Comparison of ENCODE assay signal across 21 cellular contexts in genomic region chr6:6090861-6091607, GRCh38.
A peak's percentile ranks its signal among the peaks of the same experiment; 100 is the strongest.
DNase-seq lines count a peak whose midpoint lies in the region; ATAC-seq and TF ChIP-seq lines count a peak whose summit lies in the region.
"Had no signal": no experiment of that assay in that cellular context is flagged by ENCODE, and none has a peak within 500 bp of the region (broad histone marks: within the 10 kb centered on the region; RNA-seq: fewer than 3 reads in every experiment).

No MANE protein-coding gene starts in this region.

- BruUV-seq in IMR-90 (replicated peaks; lab: Mats Ljungman, UMichigan): no TSS peak

- DNase-seq in Daoy (ENCODE audit: low read depth) (peak; percentile 15), IMR-90 (no peak), mesenchymal stem cell (no peak), WERI-Rb-1 (no peak), neuronal stem cell (ENCODE audit: low spot score) (no peak)
- DNase-seq: CD4-positive, CD25-positive, alpha-beta regulatory T cell; DMS153; DND-41; GOT3; HCEC 1CT; KBM-7; MG63; NCI-H2029; NCI-H446 treated with DMSO at 0.1 percent for 48 hours; NCI-H526; SHP77; T-helper 1 cell had no signal

- H2BK15ac ChIP-seq in IMR-90 (ENCODE audit: low read depth, low read length) (no peak overlapping the region), mesenchymal stem cell (ENCODE audit: low read depth, poor library complexity, severe bottlenecking) (no peak overlapping the region), neuronal stem cell (ENCODE audit: low read length) (no peak overlapping the region)

- H3K4me1 ChIP-seq in IMR-90 (ENCODE audit: control insufficient read depth, insufficient read depth, low read length) (no peaks in the 10 kb centered on the region), mesenchymal stem cell (ENCODE audit: control insufficient read depth, insufficient read depth, low read depth, low read length) (no peaks in the 10 kb centered on the region), neuronal stem cell (ENCODE audit: control insufficient read depth in 2 of 2, insufficient read depth in 1 of 2, low read depth in 1 of 2, low read length in 2 of 2) (no peaks in the 10 kb centered on the region)

- H4K91ac ChIP-seq in IMR-90 (ENCODE audit: insufficient read depth, low read depth, low read length) (no peak overlapping the region), mesenchymal stem cell (ENCODE audit: low read length) (no peak overlapping the region), neuronal stem cell (ENCODE audit: low read depth, low read length, poor library complexity) (no peak overlapping the region)

- H4K5ac ChIP-seq in IMR-90 (ENCODE audit: low read depth, low read length): no peak overlapping the region

- H3K27ac ChIP-seq in IMR-90 (ENCODE audit: insufficient read depth, low read length): no peak overlapping the region
- no peak overlapping the region for H3K27ac ChIP-seq in mesenchymal stem cell (ENCODE audit: low read length, poor library complexity, severe bottlenecking)
- H3K27ac ChIP-seq in WERI-Rb-1: no peak overlapping the region
- H3K27ac ChIP-seq in neuronal stem cell (replicated peaks; ENCODE audit: low read length): no peak overlapping the region
- H3K27ac ChIP-seq: BLaER1, RWPE1 had no signal

- no peak overlapping the region for H2BK120ac ChIP-seq in IMR-90 (ENCODE audit: low read depth, low read length)
- H2BK120ac ChIP-seq in mesenchymal stem cell (ENCODE audit: low read depth, low read length): no peak overlapping the region
- H2BK120ac ChIP-seq in neuronal stem cell (ENCODE audit: low read depth, low read length): no peak overlapping the region

- H3K4me2 ChIP-seq in IMR-90 (ENCODE audit: low read depth, low read length) (no peak overlapping the region), mesenchymal stem cell (ENCODE audit: low read length, poor library complexity, severe bottlenecking) (no peak overlapping the region), neuronal stem cell (ENCODE audit: insufficient read depth, low read length, poor library complexity, severe bottlenecking) (no peak overlapping the region)
- H3K4me2 ChIP-seq: BLaER1 had no signal

- no peak overlapping the region for H3K18ac ChIP-seq in IMR-90 (ENCODE audit: low read depth, low read length)
- no peak overlapping the region for H3K18ac ChIP-seq in mesenchymal stem cell (ENCODE audit: low read depth in 1 of 2, low read length in 2 of 2)
- no peak overlapping the region for H3K18ac ChIP-seq in neuronal stem cell (ENCODE audit: low read length)

- H3K23ac ChIP-seq in IMR-90 (ENCODE audit: low read depth, low read length): no peak overlapping the region
- no peak overlapping the region for H3K23ac ChIP-seq in mesenchymal stem cell (ENCODE audit: low read length in 2 of 2)
- no peak overlapping the region for H3K23ac ChIP-seq in neuronal stem cell (ENCODE audit: low read depth, low read length, poor library complexity)

- H2BK5ac ChIP-seq in IMR-90 (ENCODE audit: low read depth, low read length, poor library complexity, severe bottlenecking) (no peak overlapping the region), mesenchymal stem cell (ENCODE audit: low read depth, low read length, poor library complexity, severe bottlenecking) (no peak overlapping the region), neuronal stem cell (ENCODE audit: low read length) (no peak overlapping the region)

- POLR2A ChIA-PET in IMR-90 (lab: Charles Lee; ENCODE audit: unreplicated experiment): no interaction called here

- no CpG with 5 or more reads among the region's 5 CpGs for WGBS in IMR-90 (ENCODE audit: extremely low coverage in 2 of 2, insufficient read length in 1 of 2), 2 experiments
- whole genome bisulfite sequencing in mesenchymal stem cell: 47% methylated on average over 3 of the region's 5 CpGs
- WGBS in neuronal stem cell (ENCODE audit: extremely low coverage in 2 of 2, insufficient read length in 2 of 2, insufficient replicate concordance in 1 of 2), 2 donors: no CpG with 5 or more reads among the region's 5 CpGs

- TF ChIP-seq CTCF in IMR-90 (conservative IDR thresholded peaks at IDR 0.05; ENCODE audit: low read depth, low read length) (no peak), WERI-Rb-1 (IDR thresholded peaks at IDR 0.05; ENCODE audit: low read depth, low read length) (no peak)

- H2AK5ac ChIP-seq in IMR-90 (ENCODE audit: low read depth, low read length): no peak overlapping the region
- no peak overlapping the region for H2AK5ac ChIP-seq in mesenchymal stem cell (ENCODE audit: low read length, severe bottlenecking)
- H2AK5ac ChIP-seq in neuronal stem cell (ENCODE audit: low read depth, low read length): no peak overlapping the region

- no peak overlapping the region for H3K4ac ChIP-seq in IMR-90 (ENCODE audit: low read depth, low read length)
- no peak overlapping the region for H3K4ac ChIP-seq in mesenchymal stem cell (ENCODE audit: low read depth in 1 of 2, low read length in 2 of 2)
- H3K4ac ChIP-seq in neuronal stem cell (ENCODE audit: low read length): no peak overlapping the region

- CTCF ChIA-PET in IMR-90 (lab: Yijun Ruan, JAX): no interaction called here

- H3K9ac ChIP-seq in IMR-90 (ENCODE audit: low read depth, low read length): no peak overlapping the region
- H3K9ac ChIP-seq in mesenchymal stem cell (ENCODE audit: low read length): no peak overlapping the region
- H3K9ac ChIP-seq in neuronal stem cell (ENCODE audit: low read depth, low read length, poor library complexity): no peak overlapping the region
- H3K9ac ChIP-seq: BLaER1 had no signal

- no peak overlapping the region for H3K56ac ChIP-seq in IMR-90 (ENCODE audit: extremely low read depth, insufficient read depth, low read length)

- TF ChIP-seq RAD21 in IMR-90 (IDR thresholded peaks at IDR 0.05; ENCODE audit: low read length): no peak

- no peak overlapping the region for H2AK9ac ChIP-seq in IMR-90 (replicated peaks; ENCODE audit: low read depth, low read length, poor library complexity)

- no peaks in the 10 kb centered on the region for H3K79me1 ChIP-seq in IMR-90 (ENCODE audit: low read depth in 1 of 2, low read length in 2 of 2)
- H3K79me1 ChIP-seq in mesenchymal stem cell (replicated peaks; ENCODE audit: low read length, poor library complexity, severe bottlenecking): no peaks in the 10 kb centered on the region
- no peaks in the 10 kb centered on the region for H3K79me1 ChIP-seq in neuronal stem cell (ENCODE audit: low read depth, low read length)

- intact Hi-C loops in IMR-90 (cut with micrococcal nuclease): no loop called here

- no peaks in the 10 kb centered on the region for H3K9me1 ChIP-seq in IMR-90 (ENCODE audit: insufficient read depth, low read length)

- no peaks in the 10 kb centered on the region for H4K20me1 ChIP-seq in IMR-90 (ENCODE audit: insufficient read depth, low read length)
- H4K20me1 ChIP-seq: BLaER1 had no signal

- no peak overlapping the region for H2BK20ac ChIP-seq in IMR-90 (ENCODE audit: low read depth, low read length)

- ATAC-seq in GM19463 (IDR thresholded peaks at IDR 0.05; ENCODE audit: unreplicated experiment) (peak; percentile 38), IMR-90 (ENCODE audit: low read depth) (no peak), GM19455 (IDR thresholded peaks at IDR 0.05; ENCODE audit: unreplicated experiment) (no peak)

- H3K4me3 ChIP-seq in IMR-90 (ENCODE audit: insufficient read depth, low read depth, low read length) (no peak overlapping the region), mesenchymal stem cell (ENCODE audit: insufficient read depth in 1 of 2, low read depth in 1 of 2, low read length in 2 of 2) (no peak overlapping the region), WERI-Rb-1 (ENCODE audit: low read depth, low read length) (no peak overlapping the region), neuronal stem cell (ENCODE audit: low read length in 2 of 2) (no peak overlapping the region)
- H3K4me3 ChIP-seq: BLaER1, MG63 had no signal

- no peak overlapping the region for H2BK12ac ChIP-seq in mesenchymal stem cell (ENCODE audit: low read length in 2 of 2)
- H2BK12ac ChIP-seq in neuronal stem cell (ENCODE audit: low read length): no peak overlapping the region

- TF ChIP-seq POLR2A in IMR-90 (IDR thresholded peaks at IDR 0.05; ENCODE audit: low read depth, low read length): no peak

- H3K9me3 ChIP-seq in IMR-90 (ENCODE audit: control insufficient read depth, insufficient read depth, low read length): peaks cover 2% of the 10 kb centered on the region; the same call in 1 of the 2 replicates
- H3K9me3 ChIP-seq in mesenchymal stem cell (ENCODE audit: control insufficient read depth, low read length): peaks cover 3% of the 10 kb centered on the region
- peaks cover 2% of the 10 kb centered on the region for H3K9me3 ChIP-seq in WERI-Rb-1 (ENCODE audit: severe bottlenecking)
- no peaks in the 10 kb centered on the region for H3K9me3 ChIP-seq in neuronal stem cell (replicated peaks in 1 of 2; ENCODE audit: control insufficient read depth in 2 of 2, insufficient read depth in 1 of 2, low read depth in 1 of 2, low read length in 2 of 2)
- H3K9me3 ChIP-seq: BLaER1, MG63 had no signal

- no peaks in the 10 kb centered on the region for H3K27me3 ChIP-seq in IMR-90 (ENCODE audit: control insufficient read depth, insufficient read depth, low read length)
- peaks cover 0 to 3% of the 10 kb centered on the region in 2 experiments for H3K27me3 ChIP-seq in mesenchymal stem cell (ENCODE audit: control insufficient read depth in 1 of 2, insufficient read depth in 1 of 2, low read length in 2 of 2)
- peaks cover 10% of the 10 kb centered on the region for H3K27me3 ChIP-seq in WERI-Rb-1 (ENCODE audit: insufficient read depth, low read depth, severe bottlenecking)
- no peaks in the 10 kb centered on the region for H3K27me3 ChIP-seq in neuronal stem cell (ENCODE audit: control insufficient read depth in 3 of 3, insufficient read depth in 3 of 3, low read depth in 1 of 3, low read length in 3 of 3)
- H3K27me3 ChIP-seq: BLaER1, MG63 had no signal

- no peak overlapping the region for H4K8ac ChIP-seq in IMR-90 (ENCODE audit: low read depth in 2 of 2, low read length in 2 of 2)
- H4K8ac ChIP-seq in mesenchymal stem cell (ENCODE audit: low read length): peak overlapping the region; percentile 12
- no peak overlapping the region for H4K8ac ChIP-seq in neuronal stem cell (ENCODE audit: low read depth, low read length)

- H3K36me3 ChIP-seq in IMR-90 (ENCODE audit: control insufficient read depth, insufficient read depth, low read length) (no peaks in the 10 kb centered on the region), mesenchymal stem cell (ENCODE audit: control insufficient read depth in 1 of 2, insufficient read depth in 2 of 2, low read depth in 1 of 2, low read length in 2 of 2) (no peaks in the 10 kb centered on the region), WERI-Rb-1 (no peaks in the 10 kb centered on the region), neuronal stem cell (replicated peaks in 1 of 2; ENCODE audit: control insufficient read depth in 2 of 2, insufficient read depth in 2 of 2, low read length in 2 of 2) (no peaks in the 10 kb centered on the region)
- H3K36me3 ChIP-seq: BLaER1, MG63 had no signal

- H3K14ac ChIP-seq in IMR-90 (replicated peaks; ENCODE audit: low read depth, low read length) (no peak overlapping the region), mesenchymal stem cell (ENCODE audit: low read length in 2 of 2) (no peak overlapping the region), neuronal stem cell (ENCODE audit: low read length) (no peak overlapping the region)

- H2AFZ ChIP-seq in IMR-90 (replicated peaks; ENCODE audit: low read length, poor library complexity) (peak overlapping the region; percentile 33), mesenchymal stem cell (ENCODE audit: low read depth, low read length) (no peak overlapping the region), neuronal stem cell (ENCODE audit: low read length) (no peak overlapping the region)

- in situ Hi-C loops in IMR-90 (cut with MboI; ENCODE audit: low sequenced_read_pairs): no loop called here

- dilution Hi-C loops in IMR-90 (cut with HindIII; ENCODE audit: low sequenced_read_pairs, unreplicated experiment): no loop called here
